In genomic region chr3:15796771-15797599, GRCh38 we compare ENCODE assay signal across 1 cellular context.
TF ChIP-seq lines count a peak whose summit lies in the region.

No MANE protein-coding gene starts in this region.

TF ChIP-seq in HEK293, 187 proteins besides CTCF, POLR2A, EP300 and RAD21 (continued from another document):
- TF ChIP-seq, protein P1, sequence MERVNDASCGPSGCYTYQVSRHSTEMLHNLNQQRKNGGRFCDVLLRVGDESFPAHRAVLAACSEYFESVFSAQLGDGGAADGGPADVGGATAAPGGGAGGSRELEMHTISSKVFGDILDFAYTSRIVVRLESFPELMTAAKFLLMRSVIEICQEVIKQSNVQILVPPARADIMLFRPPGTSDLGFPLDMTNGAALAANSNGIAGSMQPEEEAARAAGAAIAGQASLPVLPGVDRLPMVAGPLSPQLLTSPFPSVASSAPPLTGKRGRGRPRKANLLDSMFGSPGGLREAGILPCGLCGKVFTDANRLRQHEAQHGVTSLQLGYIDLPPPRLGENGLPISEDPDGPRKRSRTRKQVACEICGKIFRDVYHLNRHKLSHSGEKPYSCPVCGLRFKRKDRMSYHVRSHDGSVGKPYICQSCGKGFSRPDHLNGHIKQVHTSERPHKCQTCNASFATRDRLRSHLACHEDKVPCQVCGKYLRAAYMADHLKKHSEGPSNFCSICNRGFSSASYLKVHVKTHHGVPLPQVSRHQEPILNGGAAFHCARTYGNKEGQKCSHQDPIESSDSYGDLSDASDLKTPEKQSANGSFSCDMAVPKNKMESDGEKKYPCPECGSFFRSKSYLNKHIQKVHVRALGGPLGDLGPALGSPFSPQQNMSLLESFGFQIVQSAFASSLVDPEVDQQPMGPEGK (tag by site-specific recombination; IDR thresholded peaks at IDR 0.05) = 0 out of 2 replicates have a peak, but pooled peaks have one; percentile 14
TF ChIP-seq in HEK293: peak in this region for 13.
